Comparison of ENCODE assay signal across 18 cellular contexts in genomic region chr14:77145975-77146740, GRCh38. TPM values are rescaled to one million over a fixed set of nuclear protein-coding genes. Genes with fewer than 3 reads are reported as not detected.
DNase-seq lines count a peak whose midpoint lies in the region; ATAC-seq and TF ChIP-seq lines count a peak whose summit lies in the region.
"Had no signal": no experiment of that assay in that cellular context is flagged by ENCODE, and none has a peak within 500 bp of the region (broad histone marks: within the 10 kb centered on the region; RNA-seq: fewer than 3 reads in every experiment).

No MANE protein-coding gene starts in this region.

- peak; percentile 67 for DNase-seq in cardiac septum (ENCODE audit: low spot score)
- DNase-seq in left ventricle myocardium superior: no peak
- DNase-seq in islet precursor cell: peak; percentile 50
- no peak for DNase-seq in NCI-H510A treated with DMSO at 0.1 percent for 48 hours (lab: John Stamatoyannopoulos, UW)
- no peak for DNase-seq in NCI-H2196 (lab: John Stamatoyannopoulos, UW; ENCODE audit: unreplicated experiment)
- DNase-seq in OCI-M2 (lab: John Stamatoyannopoulos, UW; ENCODE audit: unreplicated experiment): no peak
- no peak for DNase-seq in activated CD4-positive, alpha-beta T cell treated with anti-CD3 and anti-CD28 coated beads for 48 hours
- DNase-seq: COR-L47, DMS153, EL, IMR-90, Kasumi-1, NCI-H1417 treated with DMSO at 0.1 percent for 48 hours, NCI-H2029, NCI-H526, Right ventricle myocardium superior had no signal

- peaks cover 35% of the 10 kb centered on the region for H3K27me3 Mint-ChIP-seq in brain

- intact Hi-C loops in cardiac septum (cut with DNase I) (no loop called here), left ventricle myocardium superior (cut with micrococcal nuclease) (no loop called here)

- H3K9me3 Mint-ChIP-seq in brain: peaks cover 0 to 2% (median 0%) of the 10 kb centered on the region in 5 experiments

- no peaks in the 10 kb centered on the region for H3K36me3 Mint-ChIP-seq in brain

- H3K4me1 Mint-ChIP-seq in brain: peaks cover 64% of the 10 kb centered on the region

- ATAC-seq in left ventricle myocardium superior: no peak
- ATAC-seq: Panc1 had no signal

- H3K4me3 Mint-ChIP-seq in brain: no peak overlapping the region

- peak overlapping the region in 3 of 5 experiments; percentile 1 to 42 (median 28) for H3K27ac Mint-ChIP-seq in brain

- TF ChIP-seq CTCF in brain (conservative IDR thresholded peaks at IDR 0.05): no peak

RNA-seq across cellular contexts. Expression of gene ZDHHC22, which starts 4.6 kb away (rescaled TPM):
- not detected for total RNA-seq in cardiac septum
- total RNA-seq in left ventricle myocardium superior: not detected
- polyA plus RNA-seq in brain (ENCODE audit: insufficient read depth, low read depth, low replicate concordance): 30.2 TPM
- total RNA-seq: IMR-90, Right ventricle myocardium superior had no signal
- polyA plus RNA-seq: IMR-90 had no signal

RNA-seq across cellular contexts. Expression of gene TMEM63C, which starts 35.4 kb away (rescaled TPM):
- 0.46 TPM for total RNA-seq in cardiac septum
- 1.9 TPM for total RNA-seq in left ventricle myocardium superior
- 53.6 TPM for polyA plus RNA-seq in brain (ENCODE audit: insufficient read depth, low read depth, low replicate concordance)
- polyA plus RNA-seq: IMR-90 had no signal

RNA-seq across cellular contexts. Expression of gene CIPC, which starts 48.1 kb away (rescaled TPM):
- 45.9 TPM for total RNA-seq in cardiac septum
- total RNA-seq in left ventricle myocardium superior: 89.7 TPM
- polyA plus RNA-seq in brain (ENCODE audit: insufficient read depth, low read depth, low replicate concordance): 18.4 TPM

Comparison
In these comparisons a context has a peak if more than half of its experiments do, and no peak if none do; other contexts are left out.
1. DNase-seq: peak in cardiac septum (single experiment) and islet precursor cell (single experiment); none in left ventricle myocardium superior (single experiment), NCI-H510A treated with DMSO at 0.1 percent for 48 hours (single experiment), NCI-H2196 (single experiment), OCI-M2 (single experiment) and activated CD4-positive, alpha-beta T cell treated with anti-CD3 and anti-CD28 coated beads for 48 hours (single experiment).